Comparison of ENCODE assay signal across 13 cellular contexts in the genomic region with DNA sequence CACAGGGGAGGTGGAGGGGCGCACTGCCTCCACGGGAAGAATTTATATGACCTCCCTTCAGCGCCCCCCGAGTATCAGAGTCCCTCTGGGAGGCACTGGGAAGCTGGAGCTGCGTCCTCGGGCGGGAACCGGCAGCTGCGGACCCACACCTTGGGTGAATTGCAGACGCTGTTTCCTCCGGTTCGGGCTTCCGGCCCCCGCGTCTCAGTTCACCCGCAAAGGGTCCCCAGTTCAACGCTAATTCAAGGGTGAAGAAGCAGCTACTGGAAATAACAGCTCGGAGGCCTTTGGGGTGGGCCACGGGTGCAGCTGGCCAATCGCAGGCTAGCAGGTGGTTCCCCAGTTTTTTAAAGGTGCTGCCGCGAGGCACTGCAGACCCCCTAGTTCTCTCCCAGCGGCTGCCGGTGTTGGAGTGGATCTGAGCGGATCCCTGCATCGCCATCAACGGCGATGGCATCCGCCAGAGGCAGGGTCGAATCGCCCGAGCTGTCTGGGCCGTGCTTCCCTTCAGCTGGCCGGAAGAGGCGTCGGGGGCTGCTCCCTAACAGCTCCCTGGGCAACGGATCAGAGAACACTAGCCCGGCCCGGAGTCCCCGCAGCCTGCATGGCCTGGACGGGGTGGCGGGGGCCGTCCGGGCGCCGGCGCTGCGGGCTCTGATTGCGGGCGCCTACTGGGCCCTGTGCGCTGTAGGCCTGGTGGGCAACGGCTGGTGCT. TPM values are rescaled to one million over a fixed set of nuclear protein-coding genes. Genes with fewer than 3 reads are reported as not detected.
DNase-seq lines count a peak whose midpoint lies in the region; ATAC-seq lines count a peak whose summit lies in the region.
"Had no signal": no experiment of that assay in that cellular context is flagged by ENCODE, and none has a peak within 500 bp of the region (broad histone marks: within the 10 kb centered on the region; RNA-seq: fewer than 3 reads in every experiment).

No MANE protein-coding gene starts in this region.

- peaks cover 5% of the 10 kb centered on the region for H3K4me1 Mint-ChIP-seq in activated T-cell treated with anti-CD3 and anti-CD28 coated beads, Interleukin-2, amount 50 U/mL, for 24 hours (ENCODE audit: low read depth)
- H3K4me1 Mint-ChIP-seq in stimulated activated naive CD8-positive, alpha-beta T cell treated with anti-CD3 and anti-CD28 coated beads, Interleukin-15, Interleukin-2, amounts not matched to agents 100 ng/mL and 50 ng/mL, for 24 hours (ENCODE audit: low read depth): peaks cover 3% of the 10 kb centered on the region

- peaks cover 21% of the 10 kb centered on the region for H3K27me3 Mint-ChIP-seq in activated T-cell treated with anti-CD3 and anti-CD28 coated beads, Interleukin-2, amount 50 U/mL, for 24 hours
- peaks cover 7% of the 10 kb centered on the region for H3K27me3 Mint-ChIP-seq in stimulated activated naive CD8-positive, alpha-beta T cell treated with anti-CD3 and anti-CD28 coated beads, Interleukin-15, Interleukin-2, amounts not matched to agents 100 ng/mL and 50 ng/mL, for 24 hours

- peak overlapping the region; percentile 26 for H3K27ac Mint-ChIP-seq in activated T-cell treated with anti-CD3 and anti-CD28 coated beads, Interleukin-2, amount 50 U/mL, for 24 hours
- no peak overlapping the region for H3K27ac Mint-ChIP-seq in stimulated activated naive CD8-positive, alpha-beta T cell treated with anti-CD3 and anti-CD28 coated beads, Interleukin-15, Interleukin-2, amounts not matched to agents 100 ng/mL and 50 ng/mL, for 24 hours

- DNase-seq in activated CD8-positive, alpha-beta memory T cell treated with anti-CD3 and anti-CD28 coated beads for 24 hours: peak; percentile 71
- no peak for DNase-seq in activated CD8-positive, alpha-beta memory T cell treated with anti-CD3 and anti-CD28 coated beads, Interleukin-2, amount 50 U/mL, for 48 hours
- DNase-seq in activated T-cell treated with anti-CD3 and anti-CD28 coated beads, Interleukin-2, amount 50 U/mL, for 24 hours: peak; percentile 51
- DNase-seq in left ventricle myocardium superior: no peak
- no peak for DNase-seq in T-helper 1 cell
- no peak for DNase-seq in NCI-H2171 (lab: John Stamatoyannopoulos, UW)
- no peak for DNase-seq in NCI-H1092 treated with DMSO at 0.1 percent for 48 hours (lab: John Stamatoyannopoulos, UW)
- DNase-seq: ACHN; effector CD4-positive, alpha-beta T cell; NCI-H1092; NCI-H82; psoas muscle had no signal

- no peaks in the 10 kb centered on the region for H3K36me3 Mint-ChIP-seq in activated T-cell treated with anti-CD3 and anti-CD28 coated beads, Interleukin-2, amount 50 U/mL, for 24 hours (ENCODE audit: low read depth)
- H3K36me3 Mint-ChIP-seq in stimulated activated naive CD8-positive, alpha-beta T cell treated with anti-CD3 and anti-CD28 coated beads, Interleukin-15, Interleukin-2, amounts not matched to agents 100 ng/mL and 50 ng/mL, for 24 hours (ENCODE audit: low read depth): no peaks in the 10 kb centered on the region

- H3K4me3 Mint-ChIP-seq in activated T-cell treated with anti-CD3 and anti-CD28 coated beads, Interleukin-2, amount 50 U/mL, for 24 hours: peak overlapping the region; percentile 66
- peak overlapping the region; percentile 69 for H3K4me3 Mint-ChIP-seq in stimulated activated naive CD8-positive, alpha-beta T cell treated with anti-CD3 and anti-CD28 coated beads, Interleukin-15, Interleukin-2, amounts not matched to agents 100 ng/mL and 50 ng/mL, for 24 hours

- no peaks in the 10 kb centered on the region for H3K9me3 Mint-ChIP-seq in activated T-cell treated with anti-CD3 and anti-CD28 coated beads, Interleukin-2, amount 50 U/mL, for 24 hours
- H3K9me3 Mint-ChIP-seq in stimulated activated naive CD8-positive, alpha-beta T cell treated with anti-CD3 and anti-CD28 coated beads, Interleukin-15, Interleukin-2, amounts not matched to agents 100 ng/mL and 50 ng/mL, for 24 hours: no peaks in the 10 kb centered on the region

- peak; percentile 14 for ATAC-seq in left ventricle myocardium superior
- ATAC-seq: psoas muscle had no signal

- intact Hi-C loops in left ventricle myocardium superior (cut with micrococcal nuclease): no loop called here

RNA-seq across cellular contexts. Expression of gene ADAMTS7, which starts 19.4 kb away (rescaled TPM):
- 37.9 TPM for total RNA-seq in left ventricle myocardium superior

RNA-seq across cellular contexts. Expression of gene MORF4L1, which starts 42.0 kb away (rescaled TPM):
- total RNA-seq in left ventricle myocardium superior: 343 TPM

Comparison
In these comparisons a context has a peak if more than half of its experiments do, and no peak if none do; other contexts are left out.
1. DNase-seq: peak in activated CD8-positive, alpha-beta memory T cell treated with anti-CD3 and anti-CD28 coated beads for 24 hours (single experiment) and activated T-cell treated with anti-CD3 and anti-CD28 coated beads, Interleukin-2, amount 50 U/mL, for 24 hours (single experiment); none in activated CD8-positive, alpha-beta memory T cell treated with anti-CD3 and anti-CD28 coated beads, Interleukin-2, amount 50 U/mL, for 48 hours (single experiment), left ventricle myocardium superior (single experiment), T-helper 1 cell (0 of 5), NCI-H2171 (single experiment) and NCI-H1092 treated with DMSO at 0.1 percent for 48 hours (single experiment).